21 cellular contexts compared by ENCODE assay signal in the genomic region with DNA sequence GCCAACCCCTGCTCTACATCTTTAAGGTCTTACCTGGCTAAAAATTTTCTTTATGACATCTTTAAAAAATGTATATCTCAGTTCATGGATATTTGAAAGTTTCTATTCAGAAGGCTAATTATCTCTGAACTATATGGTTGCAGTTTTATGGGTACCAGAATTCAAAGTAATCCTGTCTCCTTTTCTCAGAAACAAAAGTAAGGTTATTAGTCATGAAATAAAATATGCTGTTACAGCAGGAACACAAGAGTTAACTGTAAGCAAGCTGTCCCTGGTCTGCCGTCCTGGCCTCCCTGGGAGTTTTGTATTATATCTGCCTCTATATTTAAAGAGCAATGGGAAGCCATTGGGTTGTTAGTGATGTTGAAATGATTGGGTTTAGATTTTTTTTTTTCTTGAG.
"Had no signal": no experiment of that assay in that cellular context is flagged by ENCODE, and none has a peak within 500 bp of the region (broad histone marks: within the 10 kb centered on the region; RNA-seq: fewer than 3 reads in every experiment).

No MANE protein-coding gene starts in this region.

- H3K27ac Mint-ChIP-seq: mesothelial cell of epicardium; naive B cell; nephron; stimulated activated naive CD8-positive, alpha-beta T cell treated with anti-CD3 and anti-CD28 coated beads, Interleukin-15, Interleukin-2, amounts not matched to agents 100 ng/mL and 50 ng/mL, for 24 hours had no signal

- H3K9me3 Mint-ChIP-seq: mesothelial cell of epicardium; naive B cell; nephron; neural crest cell; stimulated activated naive CD8-positive, alpha-beta T cell treated with anti-CD3 and anti-CD28 coated beads, Interleukin-15, Interleukin-2, amounts not matched to agents 100 ng/mL and 50 ng/mL, for 24 hours had no signal

- H3K4me3 Mint-ChIP-seq: mesothelial cell of epicardium; naive B cell; nephron; neural crest cell; stimulated activated naive CD8-positive, alpha-beta T cell treated with anti-CD3 and anti-CD28 coated beads, Interleukin-15, Interleukin-2, amounts not matched to agents 100 ng/mL and 50 ng/mL, for 24 hours had no signal

- H3K4me1 Mint-ChIP-seq: naive B cell, neural crest cell had no signal

- DNase-seq: islet precursor cell; left ventricle myocardium inferior; mesendoderm; naive B cell; nucleus accumbens; pancreas; posterior cingulate gyrus; retina; right cardiac atrium; stimulated activated CD4-positive, alpha-beta T cell treated with anti-CD3 and anti-CD28 coated beads, Interleukin-12 subunit alpha, Interleukin-12 subunit beta, amount 100 ng/mL, for 4 hours; stimulated activated CD4-positive, alpha-beta T cell treated with anti-CD3 and anti-CD28 coated beads, Interleukin-15, amount 100 ng/mL, for 24 hours; stimulated activated CD4-positive, alpha-beta T cell treated with anti-CD3 and anti-CD28 coated beads, Interleukin-2, amount 100 ng/mL, for 24 hours; stimulated activated CD4-positive, alpha-beta T cell treated with anti-CD3 and anti-CD28 coated beads, Interleukin-4, amount 100 ng/mL, for 1 hour; stimulated activated naive CD4-positive, alpha-beta T cell; tibial artery; trophoblast cell; upper lobe of right lung had no signal

- H3K27me3 Mint-ChIP-seq: naive B cell; stimulated activated naive CD8-positive, alpha-beta T cell treated with anti-CD3 and anti-CD28 coated beads, Interleukin-15, Interleukin-2, amounts not matched to agents 100 ng/mL and 50 ng/mL, for 24 hours had no signal
